ENCODE assay signal across 1 cellular context in the genomic region with DNA sequence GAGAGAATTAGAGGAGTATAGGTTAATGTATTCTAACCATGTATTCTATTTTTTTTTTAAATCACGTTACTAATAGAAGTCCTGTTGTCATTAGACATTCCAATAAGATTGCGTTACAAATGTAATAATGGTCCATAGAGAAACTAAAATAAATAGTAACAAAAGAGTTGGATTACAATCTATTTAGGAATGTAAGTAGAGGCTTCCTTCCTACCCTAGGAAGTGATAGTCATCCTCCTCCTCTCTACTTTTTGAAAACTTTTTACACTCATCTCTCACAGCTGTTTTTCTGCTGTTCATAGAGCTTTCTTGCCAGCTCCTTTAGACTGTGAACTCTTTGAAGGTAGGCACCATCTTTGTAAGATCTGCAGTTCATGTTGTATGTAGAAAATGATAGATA.
TF ChIP-seq lines count a peak whose summit lies in the region.

No MANE protein-coding gene starts in this region.

TF ChIP-seq in SK-N-SH treated with all-trans-retinoic acid at 6 μM for 48 hours, 23 proteins besides CTCF, POLR2A, EP300 and RAD21 (continued from another document):
- TF ChIP-seq, protein P1, sequence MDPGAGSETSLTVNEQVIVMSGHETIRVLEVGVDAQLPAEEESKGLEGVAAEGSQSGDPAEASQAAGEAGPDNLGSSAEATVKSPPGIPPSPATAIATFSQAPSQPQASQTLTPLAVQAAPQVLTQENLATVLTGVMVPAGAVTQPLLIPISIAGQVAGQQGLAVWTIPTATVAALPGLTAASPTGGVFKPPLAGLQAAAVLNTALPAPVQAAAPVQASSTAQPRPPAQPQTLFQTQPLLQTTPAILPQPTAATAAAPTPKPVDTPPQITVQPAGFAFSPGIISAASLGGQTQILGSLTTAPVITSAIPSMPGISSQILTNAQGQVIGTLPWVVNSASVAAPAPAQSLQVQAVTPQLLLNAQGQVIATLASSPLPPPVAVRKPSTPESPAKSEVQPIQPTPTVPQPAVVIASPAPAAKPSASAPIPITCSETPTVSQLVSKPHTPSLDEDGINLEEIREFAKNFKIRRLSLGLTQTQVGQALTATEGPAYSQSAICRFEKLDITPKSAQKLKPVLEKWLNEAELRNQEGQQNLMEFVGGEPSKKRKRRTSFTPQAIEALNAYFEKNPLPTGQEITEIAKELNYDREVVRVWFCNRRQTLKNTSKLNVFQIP (CRISPR knock-in tag; IDR thresholded peaks at IDR 0.05; ENCODE audit: borderline replicate concordance, low read depth), result no peak
- TF ChIP-seq, protein P2, sequence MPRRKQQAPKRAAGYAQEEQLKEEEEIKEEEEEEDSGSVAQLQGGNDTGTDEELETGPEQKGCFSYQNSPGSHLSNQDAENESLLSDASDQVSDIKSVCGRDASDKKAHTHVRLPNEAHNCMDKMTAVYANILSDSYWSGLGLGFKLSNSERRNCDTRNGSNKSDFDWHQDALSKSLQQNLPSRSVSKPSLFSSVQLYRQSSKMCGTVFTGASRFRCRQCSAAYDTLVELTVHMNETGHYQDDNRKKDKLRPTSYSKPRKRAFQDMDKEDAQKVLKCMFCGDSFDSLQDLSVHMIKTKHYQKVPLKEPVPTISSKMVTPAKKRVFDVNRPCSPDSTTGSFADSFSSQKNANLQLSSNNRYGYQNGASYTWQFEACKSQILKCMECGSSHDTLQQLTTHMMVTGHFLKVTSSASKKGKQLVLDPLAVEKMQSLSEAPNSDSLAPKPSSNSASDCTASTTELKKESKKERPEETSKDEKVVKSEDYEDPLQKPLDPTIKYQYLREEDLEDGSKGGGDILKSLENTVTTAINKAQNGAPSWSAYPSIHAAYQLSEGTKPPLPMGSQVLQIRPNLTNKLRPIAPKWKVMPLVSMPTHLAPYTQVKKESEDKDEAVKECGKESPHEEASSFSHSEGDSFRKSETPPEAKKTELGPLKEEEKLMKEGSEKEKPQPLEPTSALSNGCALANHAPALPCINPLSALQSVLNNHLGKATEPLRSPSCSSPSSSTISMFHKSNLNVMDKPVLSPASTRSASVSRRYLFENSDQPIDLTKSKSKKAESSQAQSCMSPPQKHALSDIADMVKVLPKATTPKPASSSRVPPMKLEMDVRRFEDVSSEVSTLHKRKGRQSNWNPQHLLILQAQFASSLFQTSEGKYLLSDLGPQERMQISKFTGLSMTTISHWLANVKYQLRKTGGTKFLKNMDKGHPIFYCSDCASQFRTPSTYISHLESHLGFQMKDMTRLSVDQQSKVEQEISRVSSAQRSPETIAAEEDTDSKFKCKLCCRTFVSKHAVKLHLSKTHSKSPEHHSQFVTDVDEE (CRISPR knock-in tag; IDR thresholded peaks at IDR 0.05), result no peak
- TF ChIP-seq ESRRG (CRISPR knock-in tag; IDR thresholded peaks at IDR 0.05), result no peak
- no peak for TF ChIP-seq TCF4 (CRISPR knock-in tag; IDR thresholded peaks at IDR 0.05; ENCODE audit: borderline replicate concordance)
- TF ChIP-seq, protein P3, sequence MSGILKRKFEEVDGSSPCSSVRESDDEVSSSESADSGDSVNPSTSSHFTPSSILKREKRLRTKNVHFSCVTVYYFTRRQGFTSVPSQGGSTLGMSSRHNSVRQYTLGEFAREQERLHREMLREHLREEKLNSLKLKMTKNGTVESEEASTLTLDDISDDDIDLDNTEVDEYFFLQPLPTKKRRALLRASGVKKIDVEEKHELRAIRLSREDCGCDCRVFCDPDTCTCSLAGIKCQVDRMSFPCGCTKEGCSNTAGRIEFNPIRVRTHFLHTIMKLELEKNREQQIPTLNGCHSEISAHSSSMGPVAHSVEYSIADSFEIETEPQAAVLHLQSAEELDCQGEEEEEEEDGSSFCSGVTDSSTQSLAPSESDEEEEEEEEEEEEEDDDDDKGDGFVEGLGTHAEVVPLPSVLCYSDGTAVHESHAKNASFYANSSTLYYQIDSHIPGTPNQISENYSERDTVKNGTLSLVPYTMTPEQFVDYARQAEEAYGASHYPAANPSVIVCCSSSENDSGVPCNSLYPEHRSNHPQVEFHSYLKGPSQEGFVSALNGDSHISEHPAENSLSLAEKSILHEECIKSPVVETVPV (CRISPR knock-in tag; IDR thresholded peaks at IDR 0.05), result no peak
- no peak for TF ChIP-seq OSR1 (CRISPR knock-in tag; IDR thresholded peaks at IDR 0.05)
- TF ChIP-seq ZNF565 (CRISPR knock-in tag; conservative IDR thresholded peaks at IDR 0.05; ENCODE audit: low read depth), result no peak
- no peak for TF ChIP-seq SNAI2 (CRISPR knock-in tag; IDR thresholded peaks at IDR 0.05)
- no peak for TF ChIP-seq BACH2 (CRISPR knock-in tag; IDR thresholded peaks at IDR 0.05; ENCODE audit: borderline replicate concordance)
- no peak for TF ChIP-seq ZFP30 (CRISPR knock-in tag; IDR thresholded peaks at IDR 0.05)
